In the genomic region with DNA sequence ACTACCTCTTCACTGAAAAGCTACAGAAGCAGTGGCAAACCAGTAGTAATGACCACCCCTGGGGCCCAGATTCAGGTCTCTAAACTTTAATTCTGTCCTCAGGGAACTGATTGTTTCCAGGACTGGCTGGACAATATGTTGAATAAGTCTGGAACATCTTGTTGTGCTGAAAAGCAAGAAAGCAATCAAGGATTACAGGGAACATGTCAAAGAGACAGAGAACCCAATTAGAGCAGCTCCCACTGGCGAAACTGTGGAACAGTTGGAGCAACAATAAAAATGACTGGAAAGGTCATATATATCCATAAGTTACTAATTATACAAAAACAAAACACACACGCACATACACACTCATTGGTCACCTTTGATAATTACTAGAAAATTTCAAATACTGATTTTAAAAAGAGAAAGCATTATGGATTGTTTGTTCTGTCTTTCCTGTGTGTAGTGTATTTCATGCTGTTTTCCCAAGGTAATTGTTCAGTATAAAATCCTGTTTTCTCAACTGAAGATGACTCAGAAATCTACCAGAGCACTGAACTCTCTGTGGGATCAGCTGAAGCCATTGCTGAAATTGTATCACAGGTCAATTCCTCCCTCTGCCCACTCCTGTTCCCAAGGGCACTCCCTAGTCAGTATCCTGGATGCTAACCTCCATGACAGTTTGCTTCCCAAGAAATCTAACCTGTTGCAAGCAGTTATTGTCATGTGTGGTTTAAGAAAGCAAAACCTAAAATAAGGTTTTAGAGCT, we compare ENCODE assay signal across 19 cellular contexts.
DNase-seq lines count a peak whose midpoint lies in the region; ATAC-seq and TF ChIP-seq lines count a peak whose summit lies in the region.
"Had no signal": no experiment of that assay in that cellular context is flagged by ENCODE, and none has a peak within 500 bp of the region (broad histone marks: within the 10 kb centered on the region; RNA-seq: fewer than 3 reads in every experiment).

No MANE protein-coding gene starts in this region.

- no peaks in the 10 kb centered on the region for H3K27me3 Mint-ChIP-seq in activated CD4-positive, alpha-beta T cell treated with anti-CD3 and anti-CD28 coated beads, Interleukin-2, amount 10 ng/mL, durations not matched to agents 24 days and 14 days
- H3K27me3 Mint-ChIP-seq: dendritic cell treated with granulocyte-macrophage colony-stimulating factor and Interleukin-4, amounts not matched to agents 40 ng/mL and 50 ng/mL, for 4 days; T-cell had no signal

- peaks cover 5% of the 10 kb centered on the region for H3K4me1 Mint-ChIP-seq in activated CD4-positive, alpha-beta T cell treated with anti-CD3 and anti-CD28 coated beads, Interleukin-2, amount 10 ng/mL, durations not matched to agents 24 days and 14 days

- no peak overlapping the region for H3K27ac Mint-ChIP-seq in activated CD4-positive, alpha-beta T cell treated with anti-CD3 and anti-CD28 coated beads, Interleukin-2, amount 10 ng/mL, durations not matched to agents 24 days and 14 days
- H3K27ac Mint-ChIP-seq: dendritic cell treated with granulocyte-macrophage colony-stimulating factor and Interleukin-4, amounts not matched to agents 40 ng/mL and 50 ng/mL, for 4 days; T-cell had no signal

- H3K9me3 Mint-ChIP-seq in activated CD4-positive, alpha-beta T cell treated with anti-CD3 and anti-CD28 coated beads, Interleukin-2, amount 10 ng/mL, durations not matched to agents 24 days and 14 days = no peaks in the 10 kb centered on the region
- H3K9me3 Mint-ChIP-seq: dendritic cell treated with granulocyte-macrophage colony-stimulating factor and Interleukin-4, amounts not matched to agents 40 ng/mL and 50 ng/mL, for 4 days; T-cell had no signal

- TF ChIP-seq POLR2A in body of pancreas (IDR thresholded peaks at IDR 0.05) = no peak

- ATAC-seq in sciatic nerve (peak; percentile 25), body of pancreas (no peak)
- ATAC-seq: esophagus mucosa, left lobe of liver, T-cell had no signal

- in situ Hi-C loops in Caki2 (cut with HindIII; ENCODE audit: low pct_unique_long_range_greater_than_20kb, low sequenced_read_pairs) = no loop called here

- peak; percentile 54 for DNase-seq in Caki2 (ENCODE audit: low read depth)
- peak; percentile 21 for DNase-seq in RPMI7951 (ENCODE audit: low read depth)
- peak; percentile 36 for DNase-seq in fibroblast of pulmonary artery (ENCODE audit: low read depth)
- no peak for DNase-seq in sciatic nerve (ENCODE audit: low spot score)
- no peak for DNase-seq in activated CD4-positive, alpha-beta T cell treated with anti-CD3 and anti-CD28 coated beads for 1 hour
- DNase-seq in activated CD4-positive, alpha-beta T cell treated with anti-CD3 and anti-CD28 coated beads, Interleukin-2, amount 10 ng/mL, durations not matched to agents 24 days and 14 days = no peak
- no peak for DNase-seq in stimulated activated naive CD4-positive, alpha-beta T cell treated with Interleukin-2 at 50 U/mL for 16 hours (lab: John Stamatoyannopoulos, UW)
- DNase-seq in body of pancreas = no peak
- DNase-seq: activated effector memory CD4-positive, alpha-beta T cell treated with Interleukin-2 at 50 U/mL for 16 hours; hypothalamus; stimulated activated CD4-positive, alpha-beta T cell treated with anti-CD3 and anti-CD28 coated beads, Interleukin-15, amount 100 ng/mL, for 24 hours; stomach; T-cell; WERI-Rb-1 had no signal

- H3K9me3 ChIP-seq in body of pancreas = no peaks in the 10 kb centered on the region
- H3K9me3 ChIP-seq: BLaER1 treated with 17β-estradiol and CSF1 and Interleukin-3, amounts not matched to agents 10 nM and 100 nM; stomach had no signal

- no peaks in the 10 kb centered on the region for H3K36me3 ChIP-seq in body of pancreas (replicated peaks in 1 of 2; ENCODE audit: insufficient read depth in 1 of 2, low read depth in 2 of 2)
- H3K36me3 ChIP-seq: BLaER1 treated with 17β-estradiol and CSF1 and Interleukin-3, amounts not matched to agents 10 nM and 100 nM; stomach; WERI-Rb-1 had no signal

- H3K4me3 ChIP-seq in fibroblast of pulmonary artery (replicated peaks; ENCODE audit: low read depth, low read length) (no peak overlapping the region), body of pancreas (no peak overlapping the region)
- H3K4me3 ChIP-seq: BLaER1 treated with 17β-estradiol and CSF1 and Interleukin-3, amounts not matched to agents 10 nM and 100 nM; stomach had no signal

- TF ChIP-seq CTCF in fibroblast of pulmonary artery (IDR thresholded peaks at IDR 0.05; ENCODE audit: low read length, missing control alignments) = no peak
- no peak for TF ChIP-seq CTCF in body of pancreas (IDR thresholded peaks at IDR 0.05)

- H3K4me3 Mint-ChIP-seq in activated CD4-positive, alpha-beta T cell treated with anti-CD3 and anti-CD28 coated beads, Interleukin-2, amount 10 ng/mL, durations not matched to agents 24 days and 14 days = no peak overlapping the region
- H3K4me3 Mint-ChIP-seq: dendritic cell treated with granulocyte-macrophage colony-stimulating factor and Interleukin-4, amounts not matched to agents 40 ng/mL and 50 ng/mL, for 4 days; T-cell had no signal

- H3K27me3 ChIP-seq in body of pancreas = no peaks in the 10 kb centered on the region
- H3K27me3 ChIP-seq: BLaER1 treated with 17β-estradiol and CSF1 and Interleukin-3, amounts not matched to agents 10 nM and 100 nM; stomach had no signal

- intact Hi-C loops in sciatic nerve (cut with DNase I) = no loop called here
- intact Hi-C loops in activated CD4-positive, alpha-beta T cell treated with anti-CD3 and anti-CD28 coated beads, Interleukin-2, amount 10 ng/mL, durations not matched to agents 24 days and 14 days (cut with micrococcal nuclease) = no loop called here
- intact Hi-C loops in body of pancreas (cut with DNase I) = no loop called here

- 76 to 82% methylated on average over 2 of the region's 2 CpGs for WGBS in body of pancreas, 2 donors

- peaks cover 34% of the 10 kb centered on the region for H3K4me1 ChIP-seq in body of pancreas
- H3K4me1 ChIP-seq: parathyroid adenoma had no signal

- H3K36me3 Mint-ChIP-seq in activated CD4-positive, alpha-beta T cell treated with anti-CD3 and anti-CD28 coated beads, Interleukin-2, amount 10 ng/mL, durations not matched to agents 24 days and 14 days (ENCODE audit: low read depth) = no peaks in the 10 kb centered on the region
- H3K36me3 Mint-ChIP-seq: T-cell had no signal

- no peak overlapping the region for H3K27ac ChIP-seq in body of pancreas
- H3K27ac ChIP-seq: BLaER1 treated with 17β-estradiol and CSF1 and Interleukin-3, amounts not matched to agents 10 nM and 100 nM; parathyroid adenoma; stomach; WERI-Rb-1 had no signal

Comparison
In these comparisons a context has a peak if more than half of its experiments do, and no peak if none do; other contexts are left out.
1. DNase-seq: peak in Caki2 (single experiment), RPMI7951 (single experiment) and fibroblast of pulmonary artery (single experiment); none in sciatic nerve (single experiment), activated CD4-positive, alpha-beta T cell treated with anti-CD3 and anti-CD28 coated beads for 1 hour (single experiment), activated CD4-positive, alpha-beta T cell treated with anti-CD3 and anti-CD28 coated beads, Interleukin-2, amount 10 ng/mL, durations not matched to agents 24 days and 14 days (single experiment), stimulated activated naive CD4-positive, alpha-beta T cell treated with Interleukin-2 at 50 U/mL for 16 hours (single experiment) and body of pancreas (0 of 4).